In the genomic region with DNA sequence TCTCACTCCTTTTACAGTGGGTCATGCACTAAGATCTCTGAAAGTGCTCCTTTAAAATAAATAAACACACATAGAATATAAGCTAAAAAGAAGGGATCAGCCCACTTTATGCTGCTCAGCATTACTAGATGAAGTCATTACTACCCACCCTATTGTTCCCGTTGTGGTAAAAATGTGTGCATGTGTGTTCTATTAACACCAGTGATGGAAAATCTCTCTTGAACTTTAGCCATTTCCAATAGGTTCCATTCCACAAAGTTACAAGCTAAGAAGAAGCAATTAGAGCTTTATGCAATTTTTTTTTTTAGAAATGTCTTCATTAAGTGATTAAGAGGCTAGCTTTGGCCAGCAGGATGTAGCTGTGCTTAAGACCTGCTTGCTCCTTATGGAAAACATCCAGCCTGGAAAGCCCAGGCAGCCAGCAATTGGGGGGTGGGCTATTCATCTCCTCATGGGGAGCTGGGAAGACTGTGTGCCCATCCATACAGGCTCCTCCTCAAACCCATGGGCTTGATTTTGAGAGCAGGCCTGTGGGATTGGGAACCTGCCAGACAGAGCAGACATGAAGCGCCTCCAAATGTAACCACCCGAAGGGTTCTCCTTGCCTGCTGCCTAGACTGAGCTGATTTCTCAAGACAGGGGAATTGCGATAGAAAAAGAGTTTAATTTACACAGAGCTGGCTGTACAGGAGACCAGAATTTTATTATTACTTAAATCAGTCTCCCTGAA, we compare ENCODE assay signal across 13 cellular contexts.
DNase-seq lines count a peak whose midpoint lies in the region; ATAC-seq and TF ChIP-seq lines count a peak whose summit lies in the region.
"Had no signal": no experiment of that assay in that cellular context is flagged by ENCODE, and none has a peak within 500 bp of the region (broad histone marks: within the 10 kb centered on the region; RNA-seq: fewer than 3 reads in every experiment).

No MANE protein-coding gene starts in this region.

- peaks cover 7% of the 10 kb centered on the region for H3K27me3 Mint-ChIP-seq in endothelial cell (ENCODE audit: unreplicated experiment)
- H3K27me3 Mint-ChIP-seq in osteocyte (ENCODE audit: unreplicated experiment): no peaks in the 10 kb centered on the region

- H3K4me1 Mint-ChIP-seq in endothelial cell (ENCODE audit: unreplicated experiment): peaks cover 7% of the 10 kb centered on the region
- H3K4me1 Mint-ChIP-seq in osteocyte (ENCODE audit: unreplicated experiment): peaks cover 72% of the 10 kb centered on the region

- no peak for ATAC-seq in GM21825 (IDR thresholded peaks at IDR 0.05; ENCODE audit: unreplicated experiment)

- TF ChIP-seq CTCF in endothelial cell (IDR thresholded peaks at IDR 0.05; ENCODE audit: unreplicated experiment): no peak
- TF ChIP-seq CTCF in osteocyte (IDR thresholded peaks at IDR 0.05): no peak

- peak; percentile 1 for DNase-seq in Ammon's horn (ENCODE audit: low spot score)
- peak; percentile 15 for DNase-seq in MV-4-11 (lab: John Stamatoyannopoulos, UW)
- DNase-seq in endothelial cell (ENCODE audit: low spot score): peak; percentile 1
- DNase-seq in osteocyte (ENCODE audit: extremely low spot score, unreplicated experiment): peak; percentile 40
- DNase-seq in NCI-H82 (lab: John Stamatoyannopoulos, UW): no peak
- no peak for DNase-seq in HEK293T (ENCODE audit: extremely low spot score)
- no peak for DNase-seq in SHP77 treated with DMSO at 0.1 percent for 48 hours (lab: John Stamatoyannopoulos, UW)
- DNase-seq: left ventricle myocardium inferior, NCI-H146, NCI-H526, Right ventricle myocardium superior had no signal

- H3K9me3 Mint-ChIP-seq in endothelial cell (ENCODE audit: unreplicated experiment) (no peaks in the 10 kb centered on the region), osteocyte (ENCODE audit: unreplicated experiment) (no peaks in the 10 kb centered on the region)
- H3K9me3 Mint-ChIP-seq: CD8-positive, alpha-beta memory T cell had no signal

- no peaks in the 10 kb centered on the region for H3K36me3 Mint-ChIP-seq in endothelial cell (ENCODE audit: low read depth, unreplicated experiment)
- H3K36me3 Mint-ChIP-seq in osteocyte (ENCODE audit: unreplicated experiment): no peaks in the 10 kb centered on the region

- H3K27ac Mint-ChIP-seq in endothelial cell (ENCODE audit: unreplicated experiment): no peak overlapping the region
- peak overlapping the region; percentile 97 for H3K27ac Mint-ChIP-seq in osteocyte (ENCODE audit: unreplicated experiment)

- H3K4me3 Mint-ChIP-seq in endothelial cell (ENCODE audit: unreplicated experiment): no peak overlapping the region
- no peak overlapping the region for H3K4me3 Mint-ChIP-seq in osteocyte (ENCODE audit: unreplicated experiment)
- H3K4me3 Mint-ChIP-seq: CD8-positive, alpha-beta memory T cell had no signal

- CTCF ChIA-PET in HEK293T (lab: Yijun Ruan, JAX): interaction anchor here (0.7 to 4.8 kb wide), 2 partner anchors 17 to 239 kb away, joined by 3 to 37 read pairs; no protein-coding TSS in a partner anchor

- POLR2A ChIA-PET in HEK293T (lab: Yijun Ruan, JAX): no interaction called here

TF ChIP-seq in HEK293T, 16 proteins besides CTCF, POLR2A, EP300 and RAD21:
- TF ChIP-seq SP1 (IDR thresholded peaks at IDR 0.05): no peak
- TF ChIP-seq ZNF384 (IDR thresholded peaks at IDR 0.05): no peak
- no peak for TF ChIP-seq ARNT (IDR thresholded peaks at IDR 0.05)
- TF ChIP-seq LEF1 (IDR thresholded peaks at IDR 0.05; ENCODE audit: borderline replicate concordance): no peak
- TF ChIP-seq SUZ12 (IDR thresholded peaks at IDR 0.05): no peak
- TF ChIP-seq L3MBTL2 (conservative IDR thresholded peaks at IDR 0.05): no peak
- TF ChIP-seq FOXK2 (IDR thresholded peaks at IDR 0.05): no peak
- TF ChIP-seq, protein P1, sequence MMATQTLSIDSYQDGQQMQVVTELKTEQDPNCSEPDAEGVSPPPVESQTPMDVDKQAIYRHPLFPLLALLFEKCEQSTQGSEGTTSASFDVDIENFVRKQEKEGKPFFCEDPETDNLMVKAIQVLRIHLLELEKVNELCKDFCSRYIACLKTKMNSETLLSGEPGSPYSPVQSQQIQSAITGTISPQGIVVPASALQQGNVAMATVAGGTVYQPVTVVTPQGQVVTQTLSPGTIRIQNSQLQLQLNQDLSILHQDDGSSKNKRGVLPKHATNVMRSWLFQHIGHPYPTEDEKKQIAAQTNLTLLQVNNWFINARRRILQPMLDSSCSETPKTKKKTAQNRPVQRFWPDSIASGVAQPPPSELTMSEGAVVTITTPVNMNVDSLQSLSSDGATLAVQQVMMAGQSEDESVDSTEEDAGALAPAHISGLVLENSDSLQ (IDR thresholded peaks at IDR 0.05): no peak
- no peak for TF ChIP-seq ELF4 (IDR thresholded peaks at IDR 0.05)
- no peak for TF ChIP-seq TARDBP (IDR thresholded peaks at IDR 0.05)
- no peak for TF ChIP-seq FOXM1 (IDR thresholded peaks at IDR 0.05; ENCODE audit: borderline replicate concordance)
- no peak for TF ChIP-seq BHLHE40 (IDR thresholded peaks at IDR 0.05; ENCODE audit: borderline replicate concordance)
- no peak for TF ChIP-seq CTBP1 (IDR thresholded peaks at IDR 0.05; ENCODE audit: borderline replicate concordance)
- TF ChIP-seq FOXA1 (IDR thresholded peaks at IDR 0.05): no peak
- TF ChIP-seq HDGF (IDR thresholded peaks at IDR 0.05; ENCODE audit: borderline replicate concordance): no peak
- no peak for TF ChIP-seq NFRKB (IDR thresholded peaks at IDR 0.05)

Comparison
In these comparisons a context has a peak if more than half of its experiments do, and no peak if none do; other contexts are left out.
1. DNase-seq: peak in Ammon's horn (single experiment), MV-4-11 (single experiment), endothelial cell (single experiment) and osteocyte (single experiment); none in NCI-H82 (single experiment), HEK293T (single experiment) and SHP77 treated with DMSO at 0.1 percent for 48 hours (single experiment).